In the genomic region with DNA sequence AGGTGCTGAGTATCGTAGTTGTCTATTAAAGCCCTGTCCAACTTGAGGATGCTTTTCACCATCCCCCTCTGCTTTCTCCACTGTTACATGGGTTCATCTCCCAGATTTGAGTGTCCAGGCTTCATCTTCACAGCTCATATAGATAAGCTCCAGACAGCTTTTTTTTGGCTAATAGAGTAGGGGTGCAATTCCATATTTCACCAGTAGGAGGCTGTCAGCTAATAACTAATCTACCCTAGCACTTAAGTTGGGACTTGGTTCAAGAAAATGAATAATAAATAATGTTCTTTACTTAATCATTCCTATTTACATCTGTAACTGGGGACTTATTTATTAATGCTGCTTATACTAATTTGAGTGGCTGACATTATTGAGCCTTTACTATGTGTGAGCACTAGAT, we compare ENCODE assay signal across 1 cellular context.
TF ChIP-seq lines count a peak whose summit lies in the region.

No MANE protein-coding gene starts in this region.

TF ChIP-seq in K562, 482 proteins besides CTCF, POLR2A, EP300 and RAD21 (continued from another document):
- TF ChIP-seq, protein P1, sequence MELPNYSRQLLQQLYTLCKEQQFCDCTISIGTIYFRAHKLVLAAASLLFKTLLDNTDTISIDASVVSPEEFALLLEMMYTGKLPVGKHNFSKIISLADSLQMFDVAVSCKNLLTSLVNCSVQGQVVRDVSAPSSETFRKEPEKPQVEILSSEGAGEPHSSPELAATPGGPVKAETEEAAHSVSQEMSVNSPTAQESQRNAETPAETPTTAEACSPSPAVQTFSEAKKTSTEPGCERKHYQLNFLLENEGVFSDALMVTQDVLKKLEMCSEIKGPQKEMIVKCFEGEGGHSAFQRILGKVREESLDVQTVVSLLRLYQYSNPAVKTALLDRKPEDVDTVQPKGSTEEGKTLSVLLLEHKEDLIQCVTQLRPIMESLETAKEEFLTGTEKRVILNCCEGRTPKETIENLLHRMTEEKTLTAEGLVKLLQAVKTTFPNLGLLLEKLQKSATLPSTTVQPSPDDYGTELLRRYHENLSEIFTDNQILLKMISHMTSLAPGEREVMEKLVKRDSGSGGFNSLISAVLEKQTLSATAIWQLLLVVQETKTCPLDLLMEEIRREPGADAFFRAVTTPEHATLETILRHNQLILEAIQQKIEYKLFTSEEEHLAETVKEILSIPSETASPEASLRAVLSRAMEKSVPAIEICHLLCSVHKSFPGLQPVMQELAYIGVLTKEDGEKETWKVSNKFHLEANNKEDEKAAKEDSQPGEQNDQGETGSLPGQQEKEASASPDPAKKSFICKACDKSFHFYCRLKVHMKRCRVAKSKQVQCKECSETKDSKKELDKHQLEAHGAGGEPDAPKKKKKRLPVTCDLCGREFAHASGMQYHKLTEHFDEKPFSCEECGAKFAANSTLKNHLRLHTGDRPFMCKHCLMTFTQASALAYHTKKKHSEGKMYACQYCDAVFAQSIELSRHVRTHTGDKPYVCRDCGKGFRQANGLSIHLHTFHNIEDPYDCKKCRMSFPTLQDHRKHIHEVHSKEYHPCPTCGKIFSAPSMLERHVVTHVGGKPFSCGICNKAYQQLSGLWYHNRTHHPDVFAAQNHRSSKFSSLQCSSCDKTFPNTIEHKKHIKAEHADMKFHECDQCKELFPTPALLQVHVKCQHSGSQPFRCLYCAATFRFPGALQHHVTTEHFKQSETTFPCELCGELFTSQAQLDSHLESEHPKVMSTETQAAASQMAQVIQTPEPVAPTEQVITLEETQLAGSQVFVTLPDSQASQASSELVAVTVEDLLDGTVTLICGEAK (IDR thresholded peaks at IDR 0.05), result no peak
- TF ChIP-seq, protein P1 (CRISPR knock-in tag; IDR thresholded peaks at IDR 0.05), result no peak
- TF ChIP-seq CBX3 (IDR thresholded peaks at IDR 0.05; ENCODE audit: borderline replicate concordance in 1 of 2, low read length in 2 of 2), result peak in 1 of 2 experiments; percentile 62; a peak in 1 of 3 replicates
